ENCODE assay signal across 1 cellular context in genomic region chr3:107579372-107579771, GRCh38.
TF ChIP-seq lines count a peak whose summit lies in the region.

No MANE protein-coding gene starts in this region.

TF ChIP-seq in IMR-90, 13 proteins besides CTCF, POLR2A, EP300 and RAD21 (continued from another document):
- TF ChIP-seq ELK1 (IDR thresholded peaks at IDR 0.05; ENCODE audit: borderline replicate concordance, low read depth, low read length) (no peak), CEBPB (IDR thresholded peaks at IDR 0.05; ENCODE audit: low read depth, low read length) (no peak), MAFK (IDR thresholded peaks at IDR 0.05; ENCODE audit: low read depth, low read length) (no peak)
